Comparison of ENCODE assay signal across 14 cellular contexts in genomic region chr7:157425137-157425731, GRCh38.
A peak's percentile ranks its signal among the peaks of the same experiment; 100 is the strongest.
DNase-seq lines count a peak whose midpoint lies in the region; ATAC-seq and TF ChIP-seq lines count a peak whose summit lies in the region.
"Had no signal": no experiment of that assay in that cellular context is flagged by ENCODE, and none has a peak within 500 bp of the region (broad histone marks: within the 10 kb centered on the region; RNA-seq: fewer than 3 reads in every experiment).

No MANE protein-coding gene starts in this region.

- in situ Hi-C loops in Panc1 (cut with HindIII; ENCODE audit: low pct_unique_long_range_greater_than_20kb, low sequenced_read_pairs) = no loop called here

- CTCF ChIA-PET in Panc1 (lab: Charles Lee) = no interaction called here

- H3K27ac ChIP-seq in Panc1 (ENCODE audit: low read length) = no peak overlapping the region
- H3K27ac ChIP-seq in neuronal stem cell (replicated peaks; ENCODE audit: low read length) = no peak overlapping the region
- H3K27ac ChIP-seq: Peyer's patch had no signal

- H4K91ac ChIP-seq in neuronal stem cell (ENCODE audit: low read depth, low read length, poor library complexity) = no peak overlapping the region

- POLR2A ChIA-PET in Panc1 (lab: Charles Lee) = no interaction called here

- no peak overlapping the region for H2AFZ ChIP-seq in neuronal stem cell (ENCODE audit: low read length)

- intact Hi-C loops in Right ventricle myocardium superior (cut with DNase I) (no loop called here), left cardiac atrium (cut with DNase I) (no loop called here), Panc1 (cut with micrococcal nuclease; ENCODE audit: unreplicated experiment) (no loop called here)

- H2BK12ac ChIP-seq in neuronal stem cell (ENCODE audit: low read length) = no peak overlapping the region

- no TSS peak for BruUV-seq in Panc1 (replicated peaks; lab: Mats Ljungman, UMichigan)

- H3K4me2 ChIP-seq in neuronal stem cell (ENCODE audit: insufficient read depth, low read length, poor library complexity, severe bottlenecking) = no peak overlapping the region

- H3K27me3 ChIP-seq in Panc1 (ENCODE audit: control insufficient read depth, insufficient read depth, low read length) (no peaks in the 10 kb centered on the region), iPS-15b (ENCODE audit: control insufficient read depth, insufficient read depth, low read length) (no peaks in the 10 kb centered on the region), neuronal stem cell (ENCODE audit: control insufficient read depth in 3 of 3, insufficient read depth in 3 of 3, low read depth in 1 of 3, low read length in 3 of 3) (no peaks in the 10 kb centered on the region)
- H3K27me3 ChIP-seq: Peyer's patch had no signal

- H3K9me3 ChIP-seq in Panc1 (ENCODE audit: control insufficient read depth, insufficient read depth, low read depth, low read length) (no peaks in the 10 kb centered on the region), iPS-15b (ENCODE audit: control insufficient read depth, insufficient read depth, low read length) (no peaks in the 10 kb centered on the region), neuronal stem cell (replicated peaks in 1 of 2; ENCODE audit: control insufficient read depth in 2 of 2, insufficient read depth in 1 of 2, low read depth in 1 of 2, low read length in 2 of 2) (peaks cover 0 to 2% of the 10 kb centered on the region in 2 donors)
- H3K9me3 ChIP-seq: Caco-2, Peyer's patch had no signal

- H3K9ac ChIP-seq in iPS-15b (ENCODE audit: low read depth, low read length) = peak overlapping the region; percentile 37
- H3K9ac ChIP-seq in neuronal stem cell (ENCODE audit: low read depth, low read length, poor library complexity) = no peak overlapping the region

- peak; percentile 38 for DNase-seq in Right ventricle myocardium superior
- no peak for DNase-seq in left cardiac atrium
- DNase-seq in Panc1 (ENCODE audit: low read depth, low spot score) = no peak
- no peak for DNase-seq in neuronal stem cell (ENCODE audit: low spot score)
- DNase-seq in foreskin melanocyte = no peak
- DNase-seq in pons (ENCODE audit: low spot score) = no peak
- DNase-seq: DMS53, NCI-H1048, NCI-H69, Peyer's patch, SIG-M5 had no signal

- H3K4me1 ChIP-seq in Panc1 (ENCODE audit: control insufficient read depth, insufficient read depth, low read length) = no peaks in the 10 kb centered on the region; the same call in 1 of the 2 replicates
- no peaks in the 10 kb centered on the region for H3K4me1 ChIP-seq in iPS-15b (ENCODE audit: control insufficient read depth, insufficient read depth, low read length)
- H3K4me1 ChIP-seq in neuronal stem cell (ENCODE audit: control insufficient read depth in 2 of 2, insufficient read depth in 1 of 2, low read depth in 1 of 2, low read length in 2 of 2) = peaks cover 0 to 6% of the 10 kb centered on the region in 2 donors
- H3K4me1 ChIP-seq: Caco-2, Peyer's patch had no signal

- no peak overlapping the region for H2BK120ac ChIP-seq in neuronal stem cell (ENCODE audit: low read depth, low read length)

- peak overlapping the region; percentile 44 for H3K23ac ChIP-seq in neuronal stem cell (ENCODE audit: low read depth, low read length, poor library complexity)

- no CpG with 5 or more reads among the region's 18 CpGs for WGBS in neuronal stem cell (ENCODE audit: extremely low coverage in 2 of 2, insufficient read length in 2 of 2, insufficient replicate concordance in 1 of 2), 2 donors

- ATAC-seq in Right ventricle myocardium superior (ENCODE audit: poor library complexity) (no peak), left cardiac atrium (no peak), Panc1 (peak; percentile 43), HG02970 (IDR thresholded peaks at IDR 0.05; ENCODE audit: low FRiP score, unreplicated experiment) (no peak)

- H2BK15ac ChIP-seq in neuronal stem cell (ENCODE audit: low read length) = peak overlapping the region; percentile 75

- H2BK5ac ChIP-seq in neuronal stem cell (ENCODE audit: low read length) = peak overlapping the region; percentile 55

- no peak overlapping the region for H4K8ac ChIP-seq in neuronal stem cell (ENCODE audit: low read depth, low read length)

- H3K4me3 ChIP-seq in Panc1 (ENCODE audit: low read depth in 2 of 2, low read length in 2 of 2) = no peak overlapping the region
- no peak overlapping the region for H3K4me3 ChIP-seq in iPS-15b (ENCODE audit: low read depth, low read length)
- no peak overlapping the region for H3K4me3 ChIP-seq in neuronal stem cell (ENCODE audit: low read length in 2 of 2)
- H3K4me3 ChIP-seq: Peyer's patch had no signal

- peak overlapping the region; percentile 9 for H3K14ac ChIP-seq in neuronal stem cell (ENCODE audit: low read length)

- H3K79me1 ChIP-seq in neuronal stem cell (ENCODE audit: low read depth, low read length) = no peaks in the 10 kb centered on the region

- peak overlapping the region; percentile 40 for H2AK5ac ChIP-seq in neuronal stem cell (ENCODE audit: low read depth, low read length)

- H3K18ac ChIP-seq in neuronal stem cell (ENCODE audit: low read length) = peak overlapping the region; percentile 71

- H3K4ac ChIP-seq in neuronal stem cell (ENCODE audit: low read length) = no peak overlapping the region

- H3K36me3 ChIP-seq in Panc1 (ENCODE audit: control insufficient read depth, insufficient read depth, low read length) = no peaks in the 10 kb centered on the region
- peaks cover 4% of the 10 kb centered on the region for H3K36me3 ChIP-seq in iPS-15b (ENCODE audit: control insufficient read depth, insufficient read depth, low read length)
- H3K36me3 ChIP-seq in neuronal stem cell (replicated peaks in 1 of 2; ENCODE audit: control insufficient read depth in 2 of 2, insufficient read depth in 2 of 2, low read length in 2 of 2) = peaks cover 2 to 3% of the 10 kb centered on the region in 2 donors
- H3K36me3 ChIP-seq: Peyer's patch had no signal

- TF ChIP-seq CTCF in Panc1 (IDR thresholded peaks at IDR 0.05) = no peak
